ENCODE assay signal across 17 cellular contexts in the genomic region with DNA sequence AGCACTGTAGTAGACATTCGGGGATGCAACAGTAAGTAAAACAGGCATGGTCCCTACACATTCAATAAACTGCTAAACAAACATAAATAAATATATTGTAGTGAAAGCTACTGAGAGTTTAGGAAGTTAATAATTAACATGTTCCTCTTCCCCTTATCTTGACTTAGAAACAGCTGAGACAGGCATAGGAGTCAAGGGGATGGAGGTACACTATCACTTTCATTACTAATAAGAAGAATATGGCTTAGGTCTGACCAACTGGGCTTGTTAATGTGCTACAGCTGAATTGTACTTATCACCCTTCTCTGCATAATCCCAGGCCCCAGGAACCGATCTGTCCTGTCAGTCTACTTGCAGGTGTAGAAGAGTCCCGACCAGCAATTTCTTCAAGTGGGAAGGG.
"Had no signal": no experiment of that assay in that cellular context is flagged by ENCODE, and none has a peak within 500 bp of the region (broad histone marks: within the 10 kb centered on the region; RNA-seq: fewer than 3 reads in every experiment).

No MANE protein-coding gene starts in this region.

- H3K27me3 Mint-ChIP-seq: activated naive CD4-positive, alpha-beta T cell treated with anti-CD3 and anti-CD28 coated beads, Interleukin-2, amount 50 U/mL, for 24 hours; type B pancreatic cell had no signal

- ATAC-seq: activated CD8-positive, alpha-beta T cell treated with anti-CD3 and anti-CD28 coated beads, Interleukin-2, amount 10 ng/mL, durations not matched to agents 7 days and 5 days; body of pancreas; left ventricle myocardium superior; pancreas; psoas muscle had no signal

- H3K4me1 Mint-ChIP-seq: activated naive CD4-positive, alpha-beta T cell treated with anti-CD3 and anti-CD28 coated beads, Interleukin-2, amount 50 U/mL, for 24 hours had no signal

- H3K36me3 Mint-ChIP-seq: type B pancreatic cell had no signal

- H3K9me3 Mint-ChIP-seq: activated naive CD4-positive, alpha-beta T cell treated with anti-CD3 and anti-CD28 coated beads, Interleukin-2, amount 50 U/mL, for 24 hours had no signal

- DNase-seq: activated CD4-positive, alpha-beta T cell treated with anti-CD3 and anti-CD28 coated beads, Interleukin-2, amount 50 U/mL, for 1 hour; activated CD8-positive, alpha-beta T cell treated with anti-CD3 and anti-CD28 coated beads, Interleukin-2, amount 10 ng/mL, durations not matched to agents 7 days and 5 days; activated gamma-delta T cell treated with Interleukin-2 at 50 U/mL for 16 hours; activated T-cell treated with anti-CD3 and anti-CD28 coated beads, Interleukin-2, amount 50 U/mL, for 1 hour; anterior cingulate cortex; body of pancreas; effector CD4-positive, alpha-beta T cell; left ventricle myocardium superior; mammary epithelial cell; pancreas; psoas muscle; spleen; stimulated activated CD4-positive, alpha-beta T cell treated with anti-CD3 and anti-CD28 coated beads, Interleukin-4, amount 100 ng/mL, for 1 hour; stimulated activated naive CD4-positive, alpha-beta T cell treated with Interleukin-2 at 50 U/mL for 16 hours had no signal

- H3K27ac Mint-ChIP-seq: activated CD8-positive, alpha-beta T cell treated with anti-CD3 and anti-CD28 coated beads, Interleukin-2, amount 10 ng/mL, durations not matched to agents 7 days and 5 days; activated naive CD4-positive, alpha-beta T cell treated with anti-CD3 and anti-CD28 coated beads, Interleukin-2, amount 50 U/mL, for 24 hours; nephron; type B pancreatic cell had no signal

- H3K4me3 Mint-ChIP-seq: activated CD8-positive, alpha-beta T cell treated with anti-CD3 and anti-CD28 coated beads, Interleukin-2, amount 10 ng/mL, durations not matched to agents 7 days and 5 days; activated naive CD4-positive, alpha-beta T cell treated with anti-CD3 and anti-CD28 coated beads, Interleukin-2, amount 50 U/mL, for 24 hours; nephron; type B pancreatic cell had no signal
